Comparison of ENCODE assay signal across 2 cellular contexts in genomic region chr3:172856766-172857742, GRCh38.
A peak's percentile ranks its signal among the peaks of the same experiment; 100 is the strongest.
TF ChIP-seq lines count a peak whose summit lies in the region.

No MANE protein-coding gene starts in this region.

TF ChIP-seq in SK-N-SH treated with all-trans-retinoic acid at 6 μM for 48 hours, 23 proteins besides CTCF, POLR2A, EP300 and RAD21 (continued from another document):
- no peak for TF ChIP-seq ZFP3 (CRISPR knock-in tag; IDR thresholded peaks at IDR 0.05)
- TF ChIP-seq, protein P1, sequence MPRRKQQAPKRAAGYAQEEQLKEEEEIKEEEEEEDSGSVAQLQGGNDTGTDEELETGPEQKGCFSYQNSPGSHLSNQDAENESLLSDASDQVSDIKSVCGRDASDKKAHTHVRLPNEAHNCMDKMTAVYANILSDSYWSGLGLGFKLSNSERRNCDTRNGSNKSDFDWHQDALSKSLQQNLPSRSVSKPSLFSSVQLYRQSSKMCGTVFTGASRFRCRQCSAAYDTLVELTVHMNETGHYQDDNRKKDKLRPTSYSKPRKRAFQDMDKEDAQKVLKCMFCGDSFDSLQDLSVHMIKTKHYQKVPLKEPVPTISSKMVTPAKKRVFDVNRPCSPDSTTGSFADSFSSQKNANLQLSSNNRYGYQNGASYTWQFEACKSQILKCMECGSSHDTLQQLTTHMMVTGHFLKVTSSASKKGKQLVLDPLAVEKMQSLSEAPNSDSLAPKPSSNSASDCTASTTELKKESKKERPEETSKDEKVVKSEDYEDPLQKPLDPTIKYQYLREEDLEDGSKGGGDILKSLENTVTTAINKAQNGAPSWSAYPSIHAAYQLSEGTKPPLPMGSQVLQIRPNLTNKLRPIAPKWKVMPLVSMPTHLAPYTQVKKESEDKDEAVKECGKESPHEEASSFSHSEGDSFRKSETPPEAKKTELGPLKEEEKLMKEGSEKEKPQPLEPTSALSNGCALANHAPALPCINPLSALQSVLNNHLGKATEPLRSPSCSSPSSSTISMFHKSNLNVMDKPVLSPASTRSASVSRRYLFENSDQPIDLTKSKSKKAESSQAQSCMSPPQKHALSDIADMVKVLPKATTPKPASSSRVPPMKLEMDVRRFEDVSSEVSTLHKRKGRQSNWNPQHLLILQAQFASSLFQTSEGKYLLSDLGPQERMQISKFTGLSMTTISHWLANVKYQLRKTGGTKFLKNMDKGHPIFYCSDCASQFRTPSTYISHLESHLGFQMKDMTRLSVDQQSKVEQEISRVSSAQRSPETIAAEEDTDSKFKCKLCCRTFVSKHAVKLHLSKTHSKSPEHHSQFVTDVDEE (CRISPR knock-in tag; IDR thresholded peaks at IDR 0.05) = peak; percentile 38; the same call in 1 of the 2 replicates
- TF ChIP-seq, protein P2, sequence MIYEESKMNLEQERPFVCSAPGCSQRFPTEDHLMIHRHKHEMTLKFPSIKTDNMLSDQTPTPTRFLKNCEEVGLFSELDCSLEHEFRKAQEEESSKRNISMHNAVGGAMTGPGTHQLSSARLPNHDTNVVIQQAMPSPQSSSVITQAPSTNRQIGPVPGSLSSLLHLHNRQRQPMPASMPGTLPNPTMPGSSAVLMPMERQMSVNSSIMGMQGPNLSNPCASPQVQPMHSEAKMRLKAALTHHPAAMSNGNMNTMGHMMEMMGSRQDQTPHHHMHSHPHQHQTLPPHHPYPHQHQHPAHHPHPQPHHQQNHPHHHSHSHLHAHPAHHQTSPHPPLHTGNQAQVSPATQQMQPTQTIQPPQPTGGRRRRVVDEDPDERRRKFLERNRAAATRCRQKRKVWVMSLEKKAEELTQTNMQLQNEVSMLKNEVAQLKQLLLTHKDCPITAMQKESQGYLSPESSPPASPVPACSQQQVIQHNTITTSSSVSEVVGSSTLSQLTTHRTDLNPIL (CRISPR knock-in tag; IDR thresholded peaks at IDR 0.05; ENCODE audit: low read depth) = peak; percentile 57; the same call in 1 of the 2 replicates
- 0 out of 2 replicates have a peak, but pooled peaks have one; percentile 25 for TF ChIP-seq SNAI2 (CRISPR knock-in tag; IDR thresholded peaks at IDR 0.05)
- TF ChIP-seq ZFP30 (CRISPR knock-in tag; IDR thresholded peaks at IDR 0.05) = no peak
- TF ChIP-seq TOX (CRISPR knock-in tag; IDR thresholded peaks at IDR 0.05; ENCODE audit: borderline replicate concordance) = no peak
- TF ChIP-seq CSRNP3 (CRISPR knock-in tag; IDR thresholded peaks at IDR 0.05) = no peak
- no peak; the same call in 1 of the 2 replicates for TF ChIP-seq BACH2 (CRISPR knock-in tag; IDR thresholded peaks at IDR 0.05; ENCODE audit: borderline replicate concordance)
- no peak for TF ChIP-seq RARB (CRISPR knock-in tag; IDR thresholded peaks at IDR 0.05)
TF ChIP-seq in SK-N-SH treated with all-trans-retinoic acid at 6 μM for 48 hours: peak in this region for 4.

TF ChIP-seq in SK-N-SH, 30 proteins besides CTCF, POLR2A, EP300 and RAD21 (continued from another document):
- TF ChIP-seq REST (IDR thresholded peaks at IDR 0.05; ENCODE audit: low read depth, low read length) (no peak), FOXJ3 (CRISPR knock-in tag; IDR thresholded peaks at IDR 0.05) (no peak), SIN3A (IDR thresholded peaks at IDR 0.05; ENCODE audit: borderline replicate concordance, low read depth, low read length) (no peak), POLR2AphosphoS5 (IDR thresholded peaks at IDR 0.05; ENCODE audit: low read depth, low read length) (no peak), EZH2phosphoT487 (IDR thresholded peaks at IDR 0.05; ENCODE audit: borderline replicate concordance, low read depth) (no peak), RXRA (IDR thresholded peaks at IDR 0.05; ENCODE audit: borderline replicate concordance, low read depth) (no peak)
- TF ChIP-seq, protein P3, sequence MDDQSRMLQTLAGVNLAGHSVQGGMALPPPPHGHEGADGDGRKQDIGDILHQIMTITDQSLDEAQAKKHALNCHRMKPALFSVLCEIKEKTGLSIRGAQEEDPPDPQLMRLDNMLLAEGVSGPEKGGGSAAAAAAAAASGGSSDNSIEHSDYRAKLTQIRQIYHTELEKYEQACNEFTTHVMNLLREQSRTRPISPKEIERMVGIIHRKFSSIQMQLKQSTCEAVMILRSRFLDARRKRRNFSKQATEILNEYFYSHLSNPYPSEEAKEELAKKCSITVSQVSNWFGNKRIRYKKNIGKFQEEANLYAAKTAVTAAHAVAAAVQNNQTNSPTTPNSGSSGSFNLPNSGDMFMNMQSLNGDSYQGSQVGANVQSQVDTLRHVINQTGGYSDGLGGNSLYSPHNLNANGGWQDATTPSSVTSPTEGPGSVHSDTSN (IDR thresholded peaks at IDR 0.05) = no peak
